Comparison of ENCODE assay signal across 4 cellular contexts in the genomic region with DNA sequence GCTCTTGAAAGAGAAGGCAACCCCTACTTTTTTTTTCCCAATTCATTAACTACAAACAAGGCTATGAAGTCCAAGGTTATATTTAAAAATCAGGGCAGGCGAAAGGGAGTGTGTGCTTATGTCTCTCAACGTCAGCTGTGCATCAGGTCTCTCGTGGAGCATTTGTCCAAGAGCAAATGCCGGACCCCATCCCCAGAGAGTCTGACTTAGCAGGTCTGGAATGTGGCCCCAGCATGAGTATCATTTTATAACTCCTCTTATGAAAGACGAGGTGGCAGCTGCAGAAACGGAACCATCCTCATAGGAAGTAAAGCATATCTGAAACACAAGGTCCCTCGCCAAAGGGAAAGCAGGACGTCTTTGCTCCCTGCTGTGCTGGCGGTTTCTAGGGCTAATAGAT. TPM values are rescaled to one million over a fixed set of nuclear protein-coding genes. Genes with fewer than 3 reads are reported as not detected.
"Had no signal": no experiment of that assay in that cellular context is flagged by ENCODE, and none has a peak within 500 bp of the region (broad histone marks: within the 10 kb centered on the region; RNA-seq: fewer than 3 reads in every experiment).

No MANE protein-coding gene starts in this region.

RNA-seq across cellular contexts. Expression of a gene that starts 45.8 kb away (rescaled TPM):
- total RNA-seq: LHCN-M2, M059J, MCF 10A, NCI-H460 had no signal
